ENCODE assay signal across 12 cellular contexts in genomic region chr22:27461470-27461869, GRCh38.
DNase-seq lines count a peak whose midpoint lies in the region; ATAC-seq and TF ChIP-seq lines count a peak whose summit lies in the region.
"Had no signal": no experiment of that assay in that cellular context is flagged by ENCODE, and none has a peak within 500 bp of the region (broad histone marks: within the 10 kb centered on the region; RNA-seq: fewer than 3 reads in every experiment).

No MANE protein-coding gene starts in this region.

- CTCF ChIA-PET in mammary epithelial cell (lab: Charles Lee; ENCODE audit: low non-redundant PET) = no interaction called here

- H3K79me2 ChIP-seq in mammary epithelial cell (ENCODE audit: insufficient read depth, low read length) = no peaks in the 10 kb centered on the region

- DNase-seq in 8988T (peak; percentile 53), HS-5 (ENCODE audit: low read depth) (peak; percentile 83), mammary epithelial cell (peak; percentile 68), iris pigment epithelial cell (ENCODE audit: low read depth) (peak; percentile 84), NCI-H187 treated with DMSO at 0.1 percent for 48 hours (lab: John Stamatoyannopoulos, UW) (no peak), globus pallidus (ENCODE audit: low spot score) (no peak), retina (no peak)
- DNase-seq: activated CD4-positive, CD25-positive, alpha-beta regulatory T cell treated with anti-CD3 and anti-CD28 coated beads, Interleukin-2, amount 50 U/mL, for 72 hours; kidney had no signal

- TF ChIP-seq CTCF in mammary epithelial cell (conservative IDR thresholded peaks at IDR 0.05 in 1 of 2, IDR thresholded peaks at IDR 0.05 in 1 of 2; ENCODE audit: extremely low read depth in 1 of 2, insufficient read depth in 1 of 2, low read depth in 1 of 2, low read length in 2 of 2) = no peak

- H3K9ac ChIP-seq in mammary epithelial cell (ENCODE audit: insufficient read depth, low read length) = no peak overlapping the region

- H3K27ac ChIP-seq in mammary epithelial cell (ENCODE audit: insufficient read depth, low read depth, low read length) = no peak overlapping the region

- intact Hi-C loops in mammary epithelial cell (cut with micrococcal nuclease) = loop anchor here (1.0 kb wide), 1 partner anchor 13 kb away; no protein-coding TSS in a partner anchor

- no peaks in the 10 kb centered on the region for H3K27me3 ChIP-seq in mammary epithelial cell (ENCODE audit: insufficient read depth, low read length)

- H4K20me1 ChIP-seq in mammary epithelial cell (ENCODE audit: insufficient read depth, low read length) = no peaks in the 10 kb centered on the region

- H3K9me3 ChIP-seq in mammary epithelial cell (replicated peaks; ENCODE audit: insufficient read depth, low read length) = no peaks in the 10 kb centered on the region

- in situ Hi-C loops in mammary epithelial cell (cut with MboI; ENCODE audit: low sequenced_read_pairs in 2 of 2) = no loop called here

- no peak overlapping the region for H3K4me3 ChIP-seq in mammary epithelial cell (replicated peaks in 1 of 3; ENCODE audit: insufficient read depth in 1 of 3, low read depth in 2 of 3, low read length in 3 of 3)
- H3K4me3 ChIP-seq: K562, skin epidermis had no signal

- 36% methylated on average over 2 of the region's 3 CpGs for WGBS in mammary epithelial cell (ENCODE audit: low coverage, missing lambda C conversion rate)

- peak overlapping the region; percentile 19 for H2AFZ ChIP-seq in mammary epithelial cell (ENCODE audit: low read depth, low read length)

- dilution Hi-C loops in mammary epithelial cell (cut with HindIII; ENCODE audit: low sequenced_read_pairs) = no loop called here

- no peak for ATAC-seq in HG02678 (IDR thresholded peaks at IDR 0.05; ENCODE audit: unreplicated experiment)
- ATAC-seq: K562 had no signal

- no TSS peak for BruUV-seq in mammary epithelial cell (replicated peaks; lab: Mats Ljungman, UMichigan)

- H3K4me2 ChIP-seq in mammary epithelial cell (ENCODE audit: insufficient read depth, low read depth, low read length) = no peak overlapping the region

- no peaks in the 10 kb centered on the region for H3K36me3 ChIP-seq in mammary epithelial cell (ENCODE audit: insufficient read depth, low read length)

- H3K4me1 ChIP-seq in mammary epithelial cell (ENCODE audit: insufficient read depth, low read length) = peaks cover 39% of the 10 kb centered on the region

Comparison
In these comparisons a context has a peak if more than half of its experiments do, and no peak if none do; other contexts are left out.
1. DNase-seq: peak in 8988T (single experiment), HS-5 (single experiment), mammary epithelial cell (single experiment) and iris pigment epithelial cell (single experiment); none in NCI-H187 treated with DMSO at 0.1 percent for 48 hours (single experiment), globus pallidus (single experiment) and retina (single experiment).